In the genomic region with DNA sequence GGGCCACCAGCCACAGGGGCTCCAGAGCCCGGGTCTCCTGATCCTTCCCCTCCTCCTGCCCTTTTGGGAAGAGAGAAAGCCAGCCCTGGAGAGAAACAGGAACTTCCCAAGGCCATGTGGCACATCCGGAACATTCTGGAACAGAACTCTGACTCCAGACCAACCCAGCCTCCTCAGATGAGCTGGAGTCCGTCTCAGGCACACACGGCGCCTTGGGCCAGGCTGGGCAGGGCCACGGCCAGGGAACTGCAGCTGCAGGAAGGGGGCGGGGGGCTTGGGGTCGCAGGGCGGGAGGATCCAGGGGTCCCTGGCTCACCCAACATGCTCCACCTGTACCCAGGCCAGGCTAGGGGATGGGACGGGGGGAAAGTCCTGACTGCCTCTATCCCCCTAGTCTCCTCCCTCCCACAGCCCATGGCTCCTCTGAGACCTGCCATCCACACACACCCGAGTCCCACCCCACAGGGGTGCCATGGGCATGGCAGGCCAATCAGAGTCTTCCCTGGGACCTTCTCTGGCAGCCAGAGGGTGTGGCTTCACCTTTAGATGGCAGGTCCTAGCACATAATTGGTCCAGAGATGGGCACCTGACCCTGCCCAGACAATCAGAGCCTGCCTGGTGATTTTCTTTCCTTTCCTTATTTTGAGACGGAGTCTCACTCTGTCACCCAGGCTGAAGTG, we compare ENCODE assay signal across 20 cellular contexts. TPM values are rescaled to one million over a fixed set of nuclear protein-coding genes. Genes with fewer than 3 reads are reported as not detected.
DNase-seq lines count a peak whose midpoint lies in the region; ATAC-seq and TF ChIP-seq lines count a peak whose summit lies in the region.
"Had no signal": no experiment of that assay in that cellular context is flagged by ENCODE, and none has a peak within 500 bp of the region (broad histone marks: within the 10 kb centered on the region; RNA-seq: fewer than 3 reads in every experiment).

No MANE protein-coding gene starts in this region.

- H3K36me3 Mint-ChIP-seq in dendritic cell treated with granulocyte-macrophage colony-stimulating factor and Interleukin-4, amounts not matched to agents 40 ng/mL and 50 ng/mL, for 4 days (ENCODE audit: low read depth): peaks cover 81% of the 10 kb centered on the region
- peaks cover 0 to 2% of the 10 kb centered on the region in 2 donors for H3K36me3 Mint-ChIP-seq in activated T-cell treated with anti-CD3 and anti-CD28 coated beads, Interleukin-2, amount 50 U/mL, for 72 hours (ENCODE audit: insufficient read depth in 2 of 2)
- H3K36me3 Mint-ChIP-seq: activated naive CD8-positive, alpha-beta T cell had no signal

- H3K27me3 ChIP-seq in heart right ventricle (no peaks in the 10 kb centered on the region), sigmoid colon (no peaks in the 10 kb centered on the region), uterus (no peaks in the 10 kb centered on the region)

- TF ChIP-seq CTCF in heart right ventricle (IDR thresholded peaks at IDR 0.05) (no peak), sigmoid colon (IDR thresholded peaks at IDR 0.05) (no peak), uterus (IDR thresholded peaks at IDR 0.05) (no peak)

- peaks cover 64% of the 10 kb centered on the region for H3K4me1 Mint-ChIP-seq in dendritic cell treated with granulocyte-macrophage colony-stimulating factor and Interleukin-4, amounts not matched to agents 40 ng/mL and 50 ng/mL, for 4 days (ENCODE audit: low read depth)
- H3K4me1 Mint-ChIP-seq in activated T-cell treated with anti-CD3 and anti-CD28 coated beads, Interleukin-2, amount 50 U/mL, for 72 hours (ENCODE audit: low read depth): no peaks in the 10 kb centered on the region

- peak overlapping the region in 1 of 10 donors; percentile 30 for H3K4me3 ChIP-seq in heart right ventricle
- H3K4me3 ChIP-seq in sigmoid colon: no peak overlapping the region
- no peak overlapping the region for H3K4me3 ChIP-seq in uterus

- no peak overlapping the region for H3K4me3 Mint-ChIP-seq in dendritic cell treated with granulocyte-macrophage colony-stimulating factor and Interleukin-4, amounts not matched to agents 40 ng/mL and 50 ng/mL, for 4 days
- H3K4me3 Mint-ChIP-seq in activated T-cell treated with anti-CD3 and anti-CD28 coated beads, Interleukin-2, amount 50 U/mL, for 72 hours: no peak overlapping the region
- H3K4me3 Mint-ChIP-seq: activated naive CD8-positive, alpha-beta T cell; CD4-positive, alpha-beta T cell; effector memory CD8-positive, alpha-beta T cell; HFFc6 had no signal

- ATAC-seq in heart right ventricle (peak in 1 of 8 donors; percentile 23), left cardiac atrium (no peak)
- no peak for ATAC-seq in activated T-cell treated with anti-CD3 and anti-CD28 coated beads, Interleukin-2, amount 50 U/mL, for 72 hours (replicated peaks in 1 of 2)
- ATAC-seq: effector memory CD8-positive, alpha-beta T cell had no signal

- H3K9me3 ChIP-seq in heart right ventricle: no peaks in the 10 kb centered on the region
- no peaks in the 10 kb centered on the region for H3K9me3 ChIP-seq in sigmoid colon
- no peaks in the 10 kb centered on the region for H3K9me3 ChIP-seq in uterus

- TF ChIP-seq EP300 in sigmoid colon (IDR thresholded peaks at IDR 0.05): no peak

- H3K27me3 Mint-ChIP-seq in dendritic cell treated with granulocyte-macrophage colony-stimulating factor and Interleukin-4, amounts not matched to agents 40 ng/mL and 50 ng/mL, for 4 days: no peaks in the 10 kb centered on the region
- no peaks in the 10 kb centered on the region for H3K27me3 Mint-ChIP-seq in activated T-cell treated with anti-CD3 and anti-CD28 coated beads, Interleukin-2, amount 50 U/mL, for 72 hours (ENCODE audit: low read depth)
- H3K27me3 Mint-ChIP-seq: activated naive CD8-positive, alpha-beta T cell; CD4-positive, alpha-beta T cell; effector memory CD8-positive, alpha-beta T cell had no signal

- TF ChIP-seq POLR2A in sigmoid colon (IDR thresholded peaks at IDR 0.05) (no peak), uterus (IDR thresholded peaks at IDR 0.05) (peak in 1 of 2 donors; percentile 25)

- 74 to 81% methylated on average over 12 of the region's 12 CpGs for WGBS in heart right ventricle, 2 donors
- 92 to 95% methylated on average over 12 of the region's 12 CpGs for WGBS in sigmoid colon, 2 donors

- intact Hi-C loops in heart right ventricle (cut with DNase I): loop anchor here in 1 of 10 donors (2.0 kb wide), 1 partner anchor 18 kb away; no protein-coding TSS in a partner anchor
- intact Hi-C loops in left cardiac atrium (cut with DNase I): no loop called here
- intact Hi-C loops in dendritic cell treated with granulocyte-macrophage colony-stimulating factor and Interleukin-4, amounts not matched to agents 40 ng/mL and 50 ng/mL, for 4 days (cut with micrococcal nuclease): no loop called here
- intact Hi-C loops in sigmoid colon (cut with DNase I): no loop called here
- intact Hi-C loops in uterus (cut with DNase I; ENCODE audit: low total_unique reads): no loop called here

- H3K36me3 ChIP-seq in heart right ventricle: peaks cover 0 to 72% (median 0%) of the 10 kb centered on the region in 9 donors
- H3K36me3 ChIP-seq in sigmoid colon: peaks cover 0 to 67% (median 17%) of the 10 kb centered on the region in 4 donors
- no peaks in the 10 kb centered on the region for H3K36me3 ChIP-seq in uterus

- no peaks in the 10 kb centered on the region for H3K9me3 Mint-ChIP-seq in dendritic cell treated with granulocyte-macrophage colony-stimulating factor and Interleukin-4, amounts not matched to agents 40 ng/mL and 50 ng/mL, for 4 days
- no peaks in the 10 kb centered on the region for H3K9me3 Mint-ChIP-seq in activated T-cell treated with anti-CD3 and anti-CD28 coated beads, Interleukin-2, amount 50 U/mL, for 72 hours
- H3K9me3 Mint-ChIP-seq: CD4-positive, alpha-beta T cell; effector memory CD8-positive, alpha-beta T cell; HFFc6 had no signal

- H3K27ac Mint-ChIP-seq in dendritic cell treated with granulocyte-macrophage colony-stimulating factor and Interleukin-4, amounts not matched to agents 40 ng/mL and 50 ng/mL, for 4 days: peak overlapping the region; percentile 79
- H3K27ac Mint-ChIP-seq in activated T-cell treated with anti-CD3 and anti-CD28 coated beads, Interleukin-2, amount 50 U/mL, for 72 hours: no peak overlapping the region
- H3K27ac Mint-ChIP-seq: activated naive CD8-positive, alpha-beta T cell; CD4-positive, alpha-beta T cell; HFFc6 had no signal

- peak overlapping the region in 9 of 10 donors; percentile 68 to 93 (median 78) for H3K27ac ChIP-seq in heart right ventricle
- H3K27ac ChIP-seq in sigmoid colon: peak overlapping the region in 3 of 4 donors; percentile 16 to 61 (median 34)
- peak overlapping the region; percentile 45 to 47 for H3K27ac ChIP-seq in uterus

- DNase-seq in heart right ventricle (no peak), left cardiac atrium (no peak), sigmoid colon (no peak), uterus (no peak), NCI-H524 (lab: John Stamatoyannopoulos, UW) (no peak), putamen (ENCODE audit: low spot score) (no peak)
- no peak for DNase-seq in activated T-cell treated with anti-CD3 and anti-CD28 coated beads, Interleukin-2, amount 50 U/mL, for 72 hours
- DNase-seq: activated CD4-positive, alpha-beta T cell treated with anti-CD3 and anti-CD28 coated beads, Interleukin-2, amount 50 U/mL, for 48 hours; activated T-cell treated with anti-CD3 and anti-CD28 coated beads, Interleukin-2, amount 50 U/mL, for 48 hours; CD4-positive, alpha-beta T cell; central memory CD4-positive, alpha-beta T cell; DMS79 treated with DMSO at 0.1 percent for 48 hours; effector memory CD8-positive, alpha-beta T cell; HFFc6; NCI-H774; occipital lobe; stimulated activated CD4-positive, alpha-beta T cell treated with anti-CD3 and anti-CD28 coated beads, Interleukin-2, amount 100 ng/mL, for 48 hours; trophoblast cell had no signal

- H3K4me1 ChIP-seq in heart right ventricle: peaks cover 29 to 64% (median 56%) of the 10 kb centered on the region in 9 donors
- peaks cover 0 to 28% (median 24%) of the 10 kb centered on the region in 4 donors for H3K4me1 ChIP-seq in sigmoid colon
- peaks cover 0 to 28% of the 10 kb centered on the region in 2 donors for H3K4me1 ChIP-seq in uterus

RNA-seq across cellular contexts. Expression of gene SBNO2, which starts 22.9 kb away (rescaled TPM):
- 10 to 100 TPM; 12.6 to 61.3 (median 16.1) TPM for total RNA-seq in heart right ventricle
- polyA plus RNA-seq in heart right ventricle: 10 to 100 TPM; 12.6 to 18.7 TPM
- 10 to 100 TPM; 27.2 to 64.2 TPM for total RNA-seq in left cardiac atrium
- total RNA-seq in sigmoid colon: 10 to 100 TPM in 3 of 4 donors, 1 to 10 TPM in 1; 6.8 to 91.9 (median 14.7) TPM
- polyA plus RNA-seq in sigmoid colon: 10 to 100 TPM; 11.4 to 75.0 (median 14.8) TPM
- total RNA-seq in uterus: 100 to 1,000 TPM in 1 of 4 donors, 10 to 100 TPM in 1, 1 to 10 TPM in 2; 4.4 to 107 (median 10.7) TPM
- 100 to 1,000 TPM; 142 to 146 TPM for total RNA-seq in activated T-cell treated with anti-CD3 and anti-CD28 coated beads, Interleukin-2, amount 50 U/mL, for 72 hours

RNA-seq across cellular contexts. Expression of gene GPX4, which starts 47.4 kb away (rescaled TPM):
- 100 to 1,000 TPM; 244 to 405 (median 299) TPM for total RNA-seq in heart right ventricle
- polyA plus RNA-seq in heart right ventricle: 100 to 1,000 TPM; 461 to 487 TPM
- 100 to 1,000 TPM; 378 to 432 TPM for total RNA-seq in left cardiac atrium
- total RNA-seq in sigmoid colon: 100 to 1,000 TPM; 269 to 433 (median 371) TPM
- polyA plus RNA-seq in sigmoid colon: 100 to 1,000 TPM; 311 to 662 (median 643) TPM
- total RNA-seq in uterus: 100 to 1,000 TPM in 3 of 4 donors, 10 to 100 TPM in 1; 68.2 to 357 (median 163) TPM
- 100 to 1,000 TPM; 251 to 308 TPM for total RNA-seq in activated T-cell treated with anti-CD3 and anti-CD28 coated beads, Interleukin-2, amount 50 U/mL, for 72 hours

RNA-seq across cellular contexts. Expression of gene STK11, which starts 54.4 kb away (rescaled TPM):
- 10 to 100 TPM; 43.7 to 71.6 (median 46.6) TPM for total RNA-seq in heart right ventricle
- polyA plus RNA-seq in heart right ventricle: 10 to 100 TPM; 41.1 to 70.4 TPM
- total RNA-seq in left cardiac atrium: 10 to 100 TPM; 48.2 to 53.0 TPM
- total RNA-seq in sigmoid colon: 10 to 100 TPM; 36.4 to 51.0 (median 42.7) TPM
- 10 to 100 TPM; 31.2 to 86.5 (median 41.8) TPM for polyA plus RNA-seq in sigmoid colon
- 10 to 100 TPM; 17.4 to 62.8 (median 43.3) TPM for total RNA-seq in uterus
- 10 to 100 TPM; 81.5 to 86.3 TPM for total RNA-seq in activated T-cell treated with anti-CD3 and anti-CD28 coated beads, Interleukin-2, amount 50 U/mL, for 72 hours

RNA-seq across cellular contexts. Expression of gene POLR2E, which starts 56.0 kb away (rescaled TPM):
- total RNA-seq in heart right ventricle (100 to 1,000 TPM; 111 to 215 (median 134) TPM), left cardiac atrium (100 to 1,000 TPM; 142 to 143 TPM), sigmoid colon (100 to 1,000 TPM in 2 of 4 donors, 10 to 100 TPM in 2; 82.0 to 203 (median 104) TPM), uterus (100 to 1,000 TPM in 1 of 4 donors, 10 to 100 TPM in 3; 13.6 to 112 (median 59.8) TPM)
- polyA plus RNA-seq in heart right ventricle (100 to 1,000 TPM; 116 to 212 TPM), sigmoid colon (100 to 1,000 TPM; 124 to 175 (median 133) TPM)
- total RNA-seq in activated T-cell treated with anti-CD3 and anti-CD28 coated beads, Interleukin-2, amount 50 U/mL, for 72 hours: 100 to 1,000 TPM; 176 to 179 TPM
